Comparison of ENCODE assay signal across 18 cellular contexts in genomic region chr15:41180206-41180789, GRCh38. TPM values are rescaled to one million over a fixed set of nuclear protein-coding genes. Genes with fewer than 3 reads are reported as not detected.
"Had no signal": no experiment of that assay in that cellular context is flagged by ENCODE, and none has a peak within 500 bp of the region (broad histone marks: within the 10 kb centered on the region; RNA-seq: fewer than 3 reads in every experiment).

No MANE protein-coding gene starts in this region.

- DNase-seq: activated CD4-positive, alpha-beta memory T cell treated with anti-CD3 and anti-CD28 coated beads for 36 hours; activated gamma-delta T cell treated with Interleukin-2 at 50 U/mL for 16 hours; activated naive CD8-positive, alpha-beta T cell treated with anti-CD3 and anti-CD28 coated beads for 36 hours; activated T-cell treated with anti-CD3 and anti-CD28 coated beads, Interleukin-2, amount 50 U/mL, for 72 hours; left ventricle myocardium superior; mesenchymal stem cell; sigmoid colon; stimulated activated CD4-positive, alpha-beta T cell treated with anti-CD3 and anti-CD28 coated beads, Interleukin-2, amount 100 ng/mL, for 48 hours; testis; upper lobe of right lung had no signal

- H3K27me3 Mint-ChIP-seq: activated CD4-positive, alpha-beta memory T cell treated with anti-CD3 and anti-CD28 coated beads for 36 hours; stimulated activated naive CD8-positive, alpha-beta T cell treated with anti-CD3 and anti-CD28 coated beads, Interleukin-15, Interleukin-2, amounts not matched to agents 100 ng/mL and 50 ng/mL, for 24 hours had no signal

- H3K36me3 Mint-ChIP-seq: activated CD4-positive, alpha-beta memory T cell treated with anti-CD3 and anti-CD28 coated beads for 36 hours; activated naive CD8-positive, alpha-beta T cell treated with anti-CD3 and anti-CD28 coated beads for 36 hours had no signal

- H3K4me3 ChIP-seq: cardiac muscle cell, hepatocyte, sigmoid colon, testis, upper lobe of right lung had no signal

- H3K9me3 Mint-ChIP-seq: activated CD4-positive, alpha-beta memory T cell treated with anti-CD3 and anti-CD28 coated beads for 36 hours; activated naive CD8-positive, alpha-beta T cell treated with anti-CD3 and anti-CD28 coated beads for 36 hours; activated T-cell treated with anti-CD3 and anti-CD28 coated beads, Interleukin-2, amount 50 U/mL, for 72 hours; nephron; stimulated activated naive CD8-positive, alpha-beta T cell treated with anti-CD3 and anti-CD28 coated beads, Interleukin-15, Interleukin-2, amounts not matched to agents 100 ng/mL and 50 ng/mL, for 24 hours; T-helper 2 cell treated with Interferon-gamma antibody and Interleukin-4, amounts not matched to agents 5 μg/mL and 100 μg/mL, for 36 hours had no signal

- H3K36me3 ChIP-seq: cardiac muscle cell, sigmoid colon, upper lobe of right lung had no signal

- H3K4me1 Mint-ChIP-seq: activated naive CD8-positive, alpha-beta T cell treated with anti-CD3 and anti-CD28 coated beads for 36 hours; nephron had no signal

- H3K27ac Mint-ChIP-seq: activated CD4-positive, alpha-beta memory T cell treated with anti-CD3 and anti-CD28 coated beads for 36 hours; activated naive CD8-positive, alpha-beta T cell treated with anti-CD3 and anti-CD28 coated beads for 36 hours; activated T-cell treated with anti-CD3 and anti-CD28 coated beads, Interleukin-2, amount 50 U/mL, for 72 hours; nephron; stimulated activated naive CD8-positive, alpha-beta T cell treated with anti-CD3 and anti-CD28 coated beads, Interleukin-15, Interleukin-2, amounts not matched to agents 100 ng/mL and 50 ng/mL, for 24 hours; T-helper 2 cell treated with Interferon-gamma antibody and Interleukin-4, amounts not matched to agents 5 μg/mL and 100 μg/mL, for 36 hours had no signal

- H3K9me3 ChIP-seq: sigmoid colon, testis, upper lobe of right lung had no signal

- H3K27me3 ChIP-seq: cardiac muscle cell, hepatocyte, sigmoid colon, testis, upper lobe of right lung had no signal

- H3K4me3 Mint-ChIP-seq: activated CD4-positive, alpha-beta memory T cell treated with anti-CD3 and anti-CD28 coated beads for 36 hours; activated naive CD8-positive, alpha-beta T cell treated with anti-CD3 and anti-CD28 coated beads for 36 hours; activated T-cell treated with anti-CD3 and anti-CD28 coated beads, Interleukin-2, amount 50 U/mL, for 72 hours; nephron; stimulated activated naive CD8-positive, alpha-beta T cell treated with anti-CD3 and anti-CD28 coated beads, Interleukin-15, Interleukin-2, amounts not matched to agents 100 ng/mL and 50 ng/mL, for 24 hours; T-helper 2 cell treated with Interferon-gamma antibody and Interleukin-4, amounts not matched to agents 5 μg/mL and 100 μg/mL, for 36 hours had no signal

- ATAC-seq: activated T-cell treated with anti-CD3 and anti-CD28 coated beads, Interleukin-2, amount 50 U/mL, for 72 hours; left ventricle myocardium superior; upper lobe of right lung had no signal

- H3K27ac ChIP-seq: cardiac muscle cell, hepatocyte, sigmoid colon, testis, upper lobe of right lung had no signal

RNA-seq across cellular contexts. Expression of gene EXD1, which starts 50.3 kb away (rescaled TPM):
- total RNA-seq: activated CD4-positive, alpha-beta memory T cell treated with anti-CD3 and anti-CD28 coated beads for 36 hours; activated naive CD8-positive, alpha-beta T cell treated with anti-CD3 and anti-CD28 coated beads for 36 hours; activated T-cell treated with anti-CD3 and anti-CD28 coated beads, Interleukin-2, amount 50 U/mL, for 72 hours; aorta; cardiac muscle cell; hepatocyte; left ventricle myocardium superior; omental fat pad; pulmonary artery endothelial cell; sigmoid colon; upper lobe of right lung had no signal
